In genomic region chr2:86570069-86570468, GRCh38 we compare ENCODE assay signal across 17 cellular contexts. TPM values are rescaled to one million over a fixed set of nuclear protein-coding genes. Genes with fewer than 3 reads are reported as not detected.
DNase-seq lines count a peak whose midpoint lies in the region; ATAC-seq, FAIRE-seq and TF ChIP-seq lines count a peak whose summit lies in the region.
"Had no signal": no experiment of that assay in that cellular context is flagged by ENCODE, and none has a peak within 500 bp of the region (broad histone marks: within the 10 kb centered on the region; RNA-seq: fewer than 3 reads in every experiment).

No MANE protein-coding gene starts in this region.

- no peak overlapping the region for H3K4me3 Mint-ChIP-seq in MCF 10A (ENCODE audit: unreplicated experiment)
- H3K4me3 Mint-ChIP-seq: CD4-positive, alpha-beta T cell; T-cell had no signal

- intact Hi-C loops in mammary epithelial cell (cut with micrococcal nuclease), result no loop called here
- intact Hi-C loops in MCF 10A (cut with micrococcal nuclease), result no loop called here

- POLR2A ChIA-PET in MCF 10A (lab: Yijun Ruan, JAX), result no interaction called here

- no peak overlapping the region for H3K4me3 ChIP-seq in mammary epithelial cell (replicated peaks in 1 of 3; ENCODE audit: insufficient read depth in 1 of 3, low read depth in 2 of 3, low read length in 3 of 3)
- H3K4me3 ChIP-seq: SJCRH30 had no signal

- no peak overlapping the region for H3K9ac ChIP-seq in mammary epithelial cell (ENCODE audit: insufficient read depth, low read length)

- no peaks in the 10 kb centered on the region for H3K27me3 Mint-ChIP-seq in MCF 10A (ENCODE audit: insufficient read depth, unreplicated experiment)
- H3K27me3 Mint-ChIP-seq: T-cell had no signal

- H2AFZ ChIP-seq in mammary epithelial cell (ENCODE audit: low read depth, low read length), result no peak overlapping the region

- no peak overlapping the region for H3K27ac Mint-ChIP-seq in MCF 10A (ENCODE audit: low read depth, unreplicated experiment)
- H3K27ac Mint-ChIP-seq: CD4-positive, alpha-beta T cell; T-cell had no signal

- dilution Hi-C loops in mammary epithelial cell (cut with HindIII; ENCODE audit: low sequenced_read_pairs), result no loop called here

- H3K79me2 ChIP-seq in mammary epithelial cell (ENCODE audit: insufficient read depth, low read length), result no peaks in the 10 kb centered on the region

- H4K20me1 ChIP-seq in mammary epithelial cell (ENCODE audit: insufficient read depth, low read length), result no peaks in the 10 kb centered on the region

- H3K27me3 ChIP-seq in mammary epithelial cell (ENCODE audit: insufficient read depth, low read length), result no peaks in the 10 kb centered on the region
- H3K27me3 ChIP-seq: SJCRH30 had no signal

- no TSS peak for BruUV-seq in mammary epithelial cell (replicated peaks; lab: Mats Ljungman, UMichigan)
- no TSS peak for BruUV-seq in MCF 10A (replicated peaks; lab: Mats Ljungman, UMichigan)

- WGBS in mammary epithelial cell (ENCODE audit: low coverage, missing lambda C conversion rate), result 70% methylated on average over 3 of the region's 3 CpGs

- H3K36me3 Mint-ChIP-seq in MCF 10A (ENCODE audit: insufficient read depth, unreplicated experiment), result no peaks in the 10 kb centered on the region
- H3K36me3 Mint-ChIP-seq: T-cell had no signal

- H3K27ac ChIP-seq in mammary epithelial cell (ENCODE audit: insufficient read depth, low read depth, low read length), result no peak overlapping the region
- H3K27ac ChIP-seq: SJCRH30 had no signal

- CTCF ChIA-PET in mammary epithelial cell (lab: Charles Lee; ENCODE audit: low non-redundant PET), result no interaction called here
- CTCF ChIA-PET in MCF 10A (lab: Yijun Ruan, JAX), result no interaction called here

- no peaks in the 10 kb centered on the region for H3K9me3 ChIP-seq in mammary epithelial cell (replicated peaks; ENCODE audit: insufficient read depth, low read length)
- H3K9me3 ChIP-seq: SJCRH30 had no signal

- no peaks in the 10 kb centered on the region for H3K4me1 Mint-ChIP-seq in MCF 10A (ENCODE audit: insufficient read depth, unreplicated experiment)
- H3K4me1 Mint-ChIP-seq: T-cell had no signal

- no peak for TF ChIP-seq CTCF in mammary epithelial cell (conservative IDR thresholded peaks at IDR 0.05 in 1 of 2, IDR thresholded peaks at IDR 0.05 in 1 of 2; ENCODE audit: extremely low read depth in 1 of 2, insufficient read depth in 1 of 2, low read depth in 1 of 2, low read length in 2 of 2)
- no peak for TF ChIP-seq CTCF in MCF 10A (IDR thresholded peaks at IDR 0.05; ENCODE audit: unreplicated experiment)

- in situ Hi-C loops in mammary epithelial cell (cut with MboI; ENCODE audit: low sequenced_read_pairs in 2 of 2), result no loop called here

- H3K36me3 ChIP-seq in mammary epithelial cell (ENCODE audit: insufficient read depth, low read length), result no peaks in the 10 kb centered on the region
- H3K36me3 ChIP-seq: SJCRH30 had no signal

- DNase-seq in mammary epithelial cell (peak; percentile 8), MCF 10A (ENCODE audit: unreplicated experiment) (no peak), HTR-8/SVneo (ENCODE audit: insufficient read length, low spot score) (no peak), amniotic epithelial cell (ENCODE audit: low read depth) (peak; percentile 21), 8988T (no peak), OCI-M2 (lab: John Stamatoyannopoulos, UW; ENCODE audit: unreplicated experiment) (no peak)
- DNase-seq in stimulated activated CD4-positive, alpha-beta T cell treated with anti-CD3 and anti-CD28 coated beads, Interleukin-4, amount 100 ng/mL, for 24 hours, result no peak
- DNase-seq: CD4-positive, alpha-beta T cell; COR-L47; H7; KBM-7; NCI-H1694; NCI-H2081; NCI-H510A; SJCRH30; T-cell had no signal

- H3K4me2 ChIP-seq in mammary epithelial cell (ENCODE audit: insufficient read depth, low read depth, low read length), result no peak overlapping the region

- peak; percentile 49 for FAIRE-seq in HTR-8/SVneo (lab: Jason Lieb, UNC)

- no peaks in the 10 kb centered on the region for H3K4me1 ChIP-seq in mammary epithelial cell (ENCODE audit: insufficient read depth, low read length)
- H3K4me1 ChIP-seq: SJCRH30 had no signal

- no peak for ATAC-seq in GM18867 (IDR thresholded peaks at IDR 0.05; ENCODE audit: unreplicated experiment)
- ATAC-seq: T-cell had no signal

- H3K9me3 Mint-ChIP-seq in MCF 10A (ENCODE audit: unreplicated experiment), result no peaks in the 10 kb centered on the region
- H3K9me3 Mint-ChIP-seq: CD4-positive, alpha-beta T cell; T-cell had no signal

RNA-seq across cellular contexts. Expression of gene CHMP3, which starts 6.8 kb away (rescaled TPM):
- total RNA-seq in mammary epithelial cell (100 to 1,000 TPM in 1 of 2 donors, 10 to 100 TPM in 1; 73.0 to 143 TPM), MCF 10A (2022) (123 and 131 TPM in 2 replicates)
- 89.3 TPM for polyA plus RNA-seq in mammary epithelial cell
- 99.3 TPM for polyA minus RNA-seq in mammary epithelial cell

RNA-seq across cellular contexts. Expression of gene RNF103, which starts 53.6 kb away (rescaled TPM):
- total RNA-seq in mammary epithelial cell (10 to 100 TPM; 18.1 to 27.3 TPM), MCF 10A (2022) (12.4 and 18.4 TPM in 2 replicates)
- 7.6 TPM for polyA plus RNA-seq in mammary epithelial cell
- 10.3 TPM for polyA minus RNA-seq in mammary epithelial cell

Comparison
In these comparisons a context has a peak if more than half of its experiments do, and no peak if none do; other contexts are left out.
1. DNase-seq: peak in mammary epithelial cell (single experiment) and amniotic epithelial cell (single experiment); none in MCF 10A (single experiment), HTR-8/SVneo (single experiment), stimulated activated CD4-positive, alpha-beta T cell treated with anti-CD3 and anti-CD28 coated beads, Interleukin-4, amount 100 ng/mL, for 24 hours (single experiment), 8988T (single experiment) and OCI-M2 (single experiment).